Comparison of ENCODE assay signal across 16 cellular contexts in genomic region chr12:53988519-53989226, GRCh38. TPM values are rescaled to one million over a fixed set of nuclear protein-coding genes. Genes with fewer than 3 reads are reported as not detected.
A peak's percentile ranks its signal among the peaks of the same experiment; 100 is the strongest.
DNase-seq lines count a peak whose midpoint lies in the region; ATAC-seq, FAIRE-seq and TF ChIP-seq lines count a peak whose summit lies in the region.
"Had no signal": no experiment of that assay in that cellular context is flagged by ENCODE, and none has a peak within 500 bp of the region (broad histone marks: within the 10 kb centered on the region; RNA-seq: fewer than 3 reads in every experiment).

No MANE protein-coding gene starts in this region.

- TF ChIP-seq CTCF in BE2C (IDR thresholded peaks at IDR 0.05; ENCODE audit: low read depth, low read length) (no peak), KMS-11 (conservative IDR thresholded peaks at IDR 0.05; ENCODE audit: low read depth, low read length) (no peak), GM12878 (IDR thresholded peaks at IDR 0.05 in 2 of 3, conservative IDR thresholded peaks at IDR 0.05 in 1 of 3; ENCODE audit: control insufficient read depth in 2 of 3, extremely low read depth in 1 of 3, insufficient read depth in 1 of 3, low read depth in 3 of 3, low read length in 3 of 3) (no peak), nephron progenitor cell (IDR thresholded peaks at IDR 0.05) (no peak), uterus (IDR thresholded peaks at IDR 0.05) (no peak), heart left ventricle (IDR thresholded peaks at IDR 0.05) (no peak)

- peak overlapping the region; percentile 98 for H3K4me3 Mint-ChIP-seq in nephron progenitor cell
- H3K4me3 Mint-ChIP-seq: dendritic cell treated with granulocyte-macrophage colony-stimulating factor and Interleukin-4, amounts not matched to agents 40 ng/mL and 50 ng/mL, for 4 days; mesothelial cell of epicardium had no signal

- in situ Hi-C loops in GM12878 (cut with MboI) = no loop called here

- H2AFZ ChIP-seq in KMS-11 (ENCODE audit: low read depth) (peak overlapping the region; percentile 0; the same call in 1 of the 2 replicates), GM12878 (ENCODE audit: control insufficient read depth, low read depth, low read length) (no peak overlapping the region)

- H3K4me1 ChIP-seq in BE2C (peaks cover 8% of the 10 kb centered on the region), KMS-11 (ENCODE audit: low read depth, poor library complexity, severe bottlenecking) (peaks cover 35% of the 10 kb centered on the region), GM12878 (ENCODE audit: control insufficient read depth, insufficient read depth, low read length) (peaks cover 15% of the 10 kb centered on the region), uterus (peaks cover 0 to 17% of the 10 kb centered on the region in 2 donors), heart left ventricle (peaks cover 0 to 27% (median 14%) of the 10 kb centered on the region in 12 donors)

- peak; percentile 20 for ATAC-seq in GM12878
- ATAC-seq in heart left ventricle = no peak

- intact Hi-C loops in GM12878 (cut with micrococcal nuclease; ENCODE audit: unreplicated experiment) (loop anchor here (5.0 to 10.0 kb wide), 3 partner anchors 194 to 284 kb away; no protein-coding TSS in a partner anchor), uterus (cut with DNase I; ENCODE audit: low total_unique reads) (no loop called here), heart left ventricle (cut with DNase I) (loop anchor here in 1 of 10 donors (5.0 kb wide), 1 partner anchor 211 kb away; no protein-coding TSS in a partner anchor)

- peaks cover 73% of the 10 kb centered on the region for H3K4me1 Mint-ChIP-seq in nephron progenitor cell

- no peak for TF ChIP-seq POLR2A in GM12878 (IDR thresholded peaks at IDR 0.05; ENCODE audit: low read depth, low read length)
- no peak for TF ChIP-seq POLR2A in uterus (IDR thresholded peaks at IDR 0.05)
- TF ChIP-seq POLR2A in heart left ventricle (IDR thresholded peaks at IDR 0.05) = no peak

- H3K9me3 ChIP-seq in BE2C (no peaks in the 10 kb centered on the region), GM12878 (replicated peaks; ENCODE audit: control insufficient read depth, insufficient read depth, low read length) (no peaks in the 10 kb centered on the region), uterus (no peaks in the 10 kb centered on the region), heart left ventricle (no peaks in the 10 kb centered on the region)

- H3K36me3 Mint-ChIP-seq in nephron progenitor cell (ENCODE audit: low read depth) = peaks cover 71% of the 10 kb centered on the region
- H3K36me3 Mint-ChIP-seq: mesothelial cell of epicardium had no signal

- POLR2A ChIA-PET in GM12878 (lab: Charles Lee) = interaction anchor here (1.0 kb wide), 1 partner anchor 11 kb away, joined by 3 read pairs; the partner anchor contains the start of gene HOXC9

- peak overlapping the region; percentile 97 for H3K27ac Mint-ChIP-seq in nephron progenitor cell
- H3K27ac Mint-ChIP-seq: CD14-positive monocyte; dendritic cell treated with granulocyte-macrophage colony-stimulating factor and Interleukin-4, amounts not matched to agents 40 ng/mL and 50 ng/mL, for 4 days; mesothelial cell of epicardium had no signal

- no TSS peak for BruUV-seq in GM12878 (replicated peaks; lab: Mats Ljungman, UMichigan)

- peaks cover 21% of the 10 kb centered on the region for H3K27me3 ChIP-seq in BE2C
- H3K27me3 ChIP-seq in KMS-11 (ENCODE audit: insufficient read depth, low read depth) = peaks cover 98% of the 10 kb centered on the region
- peaks cover 36 to 59% of the 10 kb centered on the region in 2 experiments for H3K27me3 ChIP-seq in GM12878 (replicated peaks in 1 of 2; ENCODE audit: control insufficient read depth in 2 of 2, insufficient read depth in 2 of 2, low read length in 1 of 2)
- H3K27me3 ChIP-seq in uterus = peaks cover 18 to 96% of the 10 kb centered on the region in 2 donors
- H3K27me3 ChIP-seq in heart left ventricle = peaks cover 75 to 100% (median 98%) of the 10 kb centered on the region in 9 donors

- H3K9me3 Mint-ChIP-seq in nephron progenitor cell = no peaks in the 10 kb centered on the region
- H3K9me3 Mint-ChIP-seq: mesothelial cell of epicardium had no signal

- H3K4me2 ChIP-seq in KMS-11 (peak overlapping the region; percentile 58), GM12878 (ENCODE audit: control insufficient read depth, insufficient read depth) (peak overlapping the region; percentile 75; the same call in 1 of the 2 replicates)

- FAIRE-seq in GM12878 (lab: Jason Lieb, UNC) = no peak

- no peak overlapping the region for H3K9ac ChIP-seq in KMS-11
- no peak overlapping the region for H3K9ac ChIP-seq in GM12878 (ENCODE audit: control insufficient read depth, insufficient read depth, low read length)

- RAD21 ChIA-PET in GM12878 (lab: Charles Lee; ENCODE audit: unreplicated experiment) = interaction anchor here (1.1 to 2.2 kb wide), 4 partner anchors 17 to 219 kb away, joined by 3 to 7 read pairs (median 4); partner anchors contain the start of genes HOXC5 and SMUG1

- H4K20me1 ChIP-seq in KMS-11 (ENCODE audit: insufficient read depth) = no peaks in the 10 kb centered on the region
- peaks cover 3% of the 10 kb centered on the region; the same call in 1 of the 2 replicates for H4K20me1 ChIP-seq in GM12878 (ENCODE audit: control insufficient read depth, insufficient read depth)

- no peak for DNase-seq in BE2C
- no peak for DNase-seq in GM12878 (ENCODE audit: low read depth, low spot score)
- DNase-seq in nephron progenitor cell = no peak
- no peak for DNase-seq in NCI-H1436 treated with DMSO at 0.1 percent for 48 hours (lab: John Stamatoyannopoulos, UW)
- no peak for DNase-seq in uterus
- DNase-seq in heart left ventricle = no peak
- no peak for DNase-seq in NOMO-1 (lab: John Stamatoyannopoulos, UW; ENCODE audit: unreplicated experiment in 2 of 2)
- DNase-seq: activated CD4-positive, alpha-beta T cell treated with anti-CD3 and anti-CD28 coated beads for 1 hour; activated T-cell treated with anti-CD3 and anti-CD28 coated beads for 4 hours; NCI-H526 treated with DMSO at 0.1 percent for 48 hours had no signal

- H3K36me3 ChIP-seq in BE2C = no peaks in the 10 kb centered on the region
- H3K36me3 ChIP-seq in KMS-11 (ENCODE audit: insufficient read depth) = no peaks in the 10 kb centered on the region
- no peaks in the 10 kb centered on the region for H3K36me3 ChIP-seq in GM12878 (ENCODE audit: control insufficient read depth in 2 of 2, insufficient read depth in 2 of 2, low read length in 1 of 2)
- H3K36me3 ChIP-seq in uterus = no peaks in the 10 kb centered on the region
- no peaks in the 10 kb centered on the region for H3K36me3 ChIP-seq in heart left ventricle

- peak overlapping the region; percentile 35 for H3K4me3 ChIP-seq in BE2C (ENCODE audit: low read depth, low read length)
- no peak overlapping the region for H3K4me3 ChIP-seq in KMS-11 (IDR thresholded peaks at IDR 0.05; ENCODE audit: insufficient read depth, low read depth, low read length)
- H3K4me3 ChIP-seq in GM12878 = no peak overlapping the region
- no peak overlapping the region for H3K4me3 ChIP-seq in uterus
- no peak overlapping the region for H3K4me3 ChIP-seq in heart left ventricle

- SMC1A ChIA-PET in GM12878 (lab: Charles Lee; ENCODE audit: uncharacterized antibody, unreplicated experiment) = interaction anchor here (1.0 to 4.5 kb wide), 5 partner anchors 11 to 228 kb away, joined by 3 to 29 read pairs (median 3); no protein-coding TSS in a partner anchor

- H3K79me2 ChIP-seq in KMS-11 (ENCODE audit: insufficient read depth, low read depth) (no peaks in the 10 kb centered on the region), GM12878 (ENCODE audit: control insufficient read depth, insufficient read depth, low read length) (no peaks in the 10 kb centered on the region)

- CTCF ChIA-PET in GM12878 (lab: Yijun Ruan, JAX) = interaction anchor here (0.8 to 5.5 kb wide), 13 partner anchors 32 to 288 kb away, joined by 3 to 54 read pairs (median 5); no protein-coding TSS in a partner anchor

- no peak for TF ChIP-seq EP300 in GM12878 (IDR thresholded peaks at IDR 0.05; ENCODE audit: borderline replicate concordance in 1 of 2, control insufficient read depth in 1 of 2, low read depth in 2 of 2, low read length in 2 of 2)

- H3K27me3 Mint-ChIP-seq in nephron progenitor cell (ENCODE audit: low read depth, poor library complexity) = peaks cover 31% of the 10 kb centered on the region

- WGBS in GM12878 (ENCODE audit: insufficient coverage, insufficient replicate concordance, low lambda C conversion rate, missing lambda C conversion rate) = under 1% methylated on average over 5 of the region's 5 CpGs
- WGBS in heart left ventricle, 4 donors = 1 to 8% (median 4%) methylated on average over 5 of the region's 5 CpGs

- no peak for TF ChIP-seq RAD21 in GM12878 (IDR thresholded peaks at IDR 0.05; ENCODE audit: insufficient read depth, low read depth, low read length)

- no peak overlapping the region for H3K27ac ChIP-seq in KMS-11
- no peak overlapping the region for H3K27ac ChIP-seq in GM12878 (ENCODE audit: control insufficient read depth, insufficient read depth)
- H3K27ac ChIP-seq in uterus = no peak overlapping the region
- no peak overlapping the region for H3K27ac ChIP-seq in heart left ventricle

RNA-seq across cellular contexts. Expression of gene HOXC10, which starts 3.7 kb away (rescaled TPM):
- 49.3 TPM for polyA plus RNA-seq in BE2C (2012; ENCODE audit: insufficient read depth, insufficient read length, low read depth)
- not detected in 2 replicates for total RNA-seq in GM12878 (2013; cell fraction: nucleolus; rRNA removed)
- total RNA-seq in GM12878 (2014; rRNA removed) (not detected in 2 replicates), GM12878 (2014; rRNA removed; fragmentation: Illumina TruSeq; extraction: Trizol) (not detected in 2 replicates), GM12878 (2021) (0.59 TPM in 1 of 2 replicates, not detected in the other), uterus (10 to 100 TPM in 1 of 4 donors, 1 to 10 TPM in 2, not detected in 1; 1.3 to 12.4 (median 3.2) TPM), heart left ventricle (not detected)
- polyA plus RNA-seq in GM12878 (2011; ENCODE audit: low read depth) = not detected
- polyA plus RNA-seq in GM12878 (2011; rRNA removed) (not detected in 2 replicates), GM12878 (2014; fragmentation: Illumina TruSeq; extraction: Trizol) (not detected in 2 replicates), GM12878 (2014; fragmentation: Nextera tagmentation; extraction: Ambion mirVana) (not detected), GM12878 (2014; rRNA removed) (not detected in 2 replicates), GM12878 (2016; fragmentation: Nextera tagmentation; extraction: Ambion mirVana) (not detected), heart left ventricle (not detected)
- polyA plus RNA-seq in GM12878 (2011; cell fraction: cytosol; rRNA removed) = 0.03 TPM in 1 of 2 replicates, not detected in the other
- polyA plus RNA-seq in GM12878 (2011; cell fraction: nucleus; rRNA removed) = not detected in 2 replicates
- polyA plus RNA-seq in GM12878 (2012) = not detected in 2 replicates
- not detected in 2 replicates for polyA minus RNA-seq in GM12878 (2011; rRNA and poly(A)+ RNA removed)
- polyA minus RNA-seq in GM12878 (2011; cell fraction: cytosol; rRNA and poly(A)+ RNA removed) = not detected in 2 replicates
- polyA minus RNA-seq in GM12878 (2011; cell fraction: nucleus; rRNA and poly(A)+ RNA removed) = 0.24 TPM in 1 of 2 replicates, not detected in the other
- total RNA-seq: fibroblast of lung, pulmonary artery endothelial cell had no signal
- polyA plus RNA-seq: CD14-positive monocyte had no signal

RNA-seq across cellular contexts. Expression of gene HOXC9, which starts 11.3 kb away (rescaled TPM):
- 33.9 TPM for polyA plus RNA-seq in BE2C (2012; ENCODE audit: insufficient read depth, insufficient read length, low read depth)
- 0.69 TPM in 1 of 2 replicates, not detected in the other for total RNA-seq in GM12878 (2013; cell fraction: nucleolus; rRNA removed)
- not detected in 2 replicates for total RNA-seq in GM12878 (2014; rRNA removed)
- total RNA-seq in GM12878 (2014; rRNA removed; fragmentation: Illumina TruSeq; extraction: Trizol) = not detected in 2 replicates
- not detected in 2 replicates for total RNA-seq in GM12878 (2021)
- not detected for polyA plus RNA-seq in GM12878 (2011; ENCODE audit: low read depth)
- polyA plus RNA-seq in GM12878 (2011; rRNA removed) = not detected in 2 replicates
- not detected in 2 replicates for polyA plus RNA-seq in GM12878 (2011; cell fraction: cytosol; rRNA removed)
- polyA plus RNA-seq in GM12878 (2011; cell fraction: nucleus; rRNA removed) = 0.09 TPM in 1 of 2 replicates, not detected in the other
- polyA plus RNA-seq in GM12878 (2012) = 0.07 TPM in 1 of 2 replicates, not detected in the other
- not detected in 2 replicates for polyA plus RNA-seq in GM12878 (2014; fragmentation: Illumina TruSeq; extraction: Trizol)
- polyA plus RNA-seq in GM12878 (2014; fragmentation: Nextera tagmentation; extraction: Ambion mirVana) = not detected
- not detected in 2 replicates for polyA plus RNA-seq in GM12878 (2014; rRNA removed)
- not detected for polyA plus RNA-seq in GM12878 (2016; fragmentation: Nextera tagmentation; extraction: Ambion mirVana)
- polyA minus RNA-seq in GM12878 (2011; rRNA and poly(A)+ RNA removed) = not detected in 2 replicates
- not detected in 2 replicates for polyA minus RNA-seq in GM12878 (2011; cell fraction: cytosol; rRNA and poly(A)+ RNA removed)
- polyA minus RNA-seq in GM12878 (2011; cell fraction: nucleus; rRNA and poly(A)+ RNA removed) = not detected in 2 replicates
- 1 to 10 TPM in 3 of 4 donors, not detected in 1; 1.5 to 7.8 (median 1.7) TPM for total RNA-seq in uterus
- not detected for total RNA-seq in heart left ventricle
- not detected for polyA plus RNA-seq in heart left ventricle
- total RNA-seq: fibroblast of lung, pulmonary artery endothelial cell had no signal
- polyA plus RNA-seq: CD14-positive monocyte had no signal

RNA-seq across cellular contexts. Expression of gene HOTAIR, which starts 13.9 kb away (rescaled TPM):
- polyA plus RNA-seq in BE2C (2012; ENCODE audit: insufficient read depth, insufficient read length, low read depth) = 2.2 TPM
- not detected in 2 replicates for total RNA-seq in GM12878 (2013; cell fraction: nucleolus; rRNA removed)
- total RNA-seq in GM12878 (2014; rRNA removed) = not detected in 2 replicates
- total RNA-seq in GM12878 (2014; rRNA removed; fragmentation: Illumina TruSeq; extraction: Trizol) = not detected in 2 replicates
- total RNA-seq in GM12878 (2021) = not detected in 2 replicates
- not detected for polyA plus RNA-seq in GM12878 (2011; ENCODE audit: low read depth)
- polyA plus RNA-seq in GM12878 (2011; rRNA removed) = not detected in 2 replicates
- polyA plus RNA-seq in GM12878 (2011; cell fraction: cytosol; rRNA removed) = not detected in 2 replicates
- polyA plus RNA-seq in GM12878 (2011; cell fraction: nucleus; rRNA removed) = not detected in 2 replicates
- polyA plus RNA-seq in GM12878 (2012) = not detected in 2 replicates
- not detected in 2 replicates for polyA plus RNA-seq in GM12878 (2014; fragmentation: Illumina TruSeq; extraction: Trizol)
- polyA plus RNA-seq in GM12878 (2014; fragmentation: Nextera tagmentation; extraction: Ambion mirVana) = not detected
- not detected in 2 replicates for polyA plus RNA-seq in GM12878 (2014; rRNA removed)
- polyA plus RNA-seq in GM12878 (2016; fragmentation: Nextera tagmentation; extraction: Ambion mirVana) = not detected
- not detected in 2 replicates for polyA minus RNA-seq in GM12878 (2011; rRNA and poly(A)+ RNA removed)
- not detected in 2 replicates for polyA minus RNA-seq in GM12878 (2011; cell fraction: cytosol; rRNA and poly(A)+ RNA removed)
- polyA minus RNA-seq in GM12878 (2011; cell fraction: nucleus; rRNA and poly(A)+ RNA removed) = not detected in 2 replicates
- 1 to 10 TPM in 3 of 4 donors, not detected in 1; 1.2 to 4.1 (median 2.1) TPM for total RNA-seq in uterus
- not detected for total RNA-seq in heart left ventricle
- not detected for polyA plus RNA-seq in heart left ventricle
- total RNA-seq: fibroblast of lung, pulmonary artery endothelial cell had no signal
- polyA plus RNA-seq: CD14-positive monocyte, fibroblast of lung had no signal

RNA-seq across cellular contexts. Expression of gene HOXC11, which starts 15.7 kb away (rescaled TPM):
- 0.85 TPM for polyA plus RNA-seq in BE2C (2012; ENCODE audit: insufficient read depth, insufficient read length, low read depth)
- total RNA-seq in GM12878 (2013; cell fraction: nucleolus; rRNA removed) = not detected in 2 replicates
- total RNA-seq in GM12878 (2014; rRNA removed) = not detected in 2 replicates
- not detected in 2 replicates for total RNA-seq in GM12878 (2014; rRNA removed; fragmentation: Illumina TruSeq; extraction: Trizol)
- not detected in 2 replicates for total RNA-seq in GM12878 (2021)
- 0.12 TPM for polyA plus RNA-seq in GM12878 (2011; ENCODE audit: low read depth)
- polyA plus RNA-seq in GM12878 (2011; rRNA removed) = not detected in 2 replicates
- polyA plus RNA-seq in GM12878 (2011; cell fraction: cytosol; rRNA removed) = not detected in 2 replicates
- polyA plus RNA-seq in GM12878 (2011; cell fraction: nucleus; rRNA removed) = not detected in 2 replicates
- not detected in 2 replicates for polyA plus RNA-seq in GM12878 (2012)
- polyA plus RNA-seq in GM12878 (2014; fragmentation: Illumina TruSeq; extraction: Trizol) = not detected in 2 replicates
- not detected for polyA plus RNA-seq in GM12878 (2014; fragmentation: Nextera tagmentation; extraction: Ambion mirVana)
- polyA plus RNA-seq in GM12878 (2014; rRNA removed) = not detected in 2 replicates
- not detected for polyA plus RNA-seq in GM12878 (2016; fragmentation: Nextera tagmentation; extraction: Ambion mirVana)
- not detected in 2 replicates for polyA minus RNA-seq in GM12878 (2011; rRNA and poly(A)+ RNA removed)
- 0.73 TPM in 1 of 2 replicates, not detected in the other for polyA minus RNA-seq in GM12878 (2011; cell fraction: cytosol; rRNA and poly(A)+ RNA removed)
- polyA minus RNA-seq in GM12878 (2011; cell fraction: nucleus; rRNA and poly(A)+ RNA removed) = not detected in 2 replicates
- total RNA-seq in uterus = 1 to 10 TPM in 1 of 4 donors, under 1 TPM in 1, not detected in 2; 0.69 to 3.3 TPM
- not detected for total RNA-seq in heart left ventricle
- not detected for polyA plus RNA-seq in heart left ventricle
- total RNA-seq: fibroblast of lung, pulmonary artery endothelial cell had no signal
- polyA plus RNA-seq: CD14-positive monocyte, fibroblast of lung had no signal

RNA-seq across cellular contexts. Expression of gene HOXC8, which starts 20.1 kb away (rescaled TPM):
- polyA plus RNA-seq in BE2C (2012; ENCODE audit: insufficient read depth, insufficient read length, low read depth) = 24.8 TPM
- not detected in 2 replicates for total RNA-seq in GM12878 (2013; cell fraction: nucleolus; rRNA removed)
- total RNA-seq in GM12878 (2014; rRNA removed) (not detected in 2 replicates), GM12878 (2014; rRNA removed; fragmentation: Illumina TruSeq; extraction: Trizol) (not detected in 2 replicates), GM12878 (2021) (not detected in 2 replicates), uterus (1 to 10 TPM in 1 of 4 donors, under 1 TPM in 2, not detected in 1; 0.29 to 7.2 (median 0.35) TPM), heart left ventricle (not detected)
- polyA plus RNA-seq in GM12878 (2011; ENCODE audit: low read depth) = not detected
- polyA plus RNA-seq in GM12878 (2011; rRNA removed) (not detected in 2 replicates), GM12878 (2014; fragmentation: Illumina TruSeq; extraction: Trizol) (not detected in 2 replicates), GM12878 (2014; fragmentation: Nextera tagmentation; extraction: Ambion mirVana) (not detected), GM12878 (2014; rRNA removed) (not detected in 2 replicates), GM12878 (2016; fragmentation: Nextera tagmentation; extraction: Ambion mirVana) (not detected), heart left ventricle (not detected)
- polyA plus RNA-seq in GM12878 (2011; cell fraction: cytosol; rRNA removed) = not detected in 2 replicates
- polyA plus RNA-seq in GM12878 (2011; cell fraction: nucleus; rRNA removed) = not detected in 2 replicates
- polyA plus RNA-seq in GM12878 (2012) = not detected in 2 replicates
- 0.10 TPM in 1 of 2 replicates, not detected in the other for polyA minus RNA-seq in GM12878 (2011; rRNA and poly(A)+ RNA removed)
- polyA minus RNA-seq in GM12878 (2011; cell fraction: cytosol; rRNA and poly(A)+ RNA removed) = not detected in 2 replicates
- not detected in 2 replicates for polyA minus RNA-seq in GM12878 (2011; cell fraction: nucleus; rRNA and poly(A)+ RNA removed)
- total RNA-seq: fibroblast of lung, pulmonary artery endothelial cell had no signal
- polyA plus RNA-seq: CD14-positive monocyte had no signal
